In genomic region chr3:49747792-49748480, GRCh38 we compare ENCODE assay signal across 1 cellular context.
TF ChIP-seq lines count a peak whose summit lies in the region.

No MANE protein-coding gene starts in this region.

TF ChIP-seq in endothelial cell of umbilical vein, 7 proteins besides CTCF, POLR2A, EP300 and RAD21:
- peak; percentile 78 for TF ChIP-seq JUN (IDR thresholded peaks at IDR 0.05; ENCODE audit: borderline replicate concordance, insufficient read depth, insufficient read length, low read depth)
- TF ChIP-seq POLR2AphosphoS5 (IDR thresholded peaks at IDR 0.05; ENCODE audit: insufficient read depth, low read depth, low read length) = no peak
- TF ChIP-seq FOS (IDR thresholded peaks at IDR 0.05; ENCODE audit: borderline replicate concordance, insufficient read depth, low read length) = peak; percentile 82
